In genomic region chr16:15093940-15094827, GRCh38 we compare ENCODE assay signal across 1 cellular context.
TF ChIP-seq lines count a peak whose summit lies in the region.
"Not testable (repeated sequence)": the region's sequence is repeated elsewhere in the genome, so short reads cannot be mapped to it uniquely, and the experiment has no call there.

TSS of gene RRN3 (minus strand) at chr16:15094272. CDS start at chr16:15094233, 39 bp downstream.

TF ChIP-seq in HepG2, 621 proteins besides CTCF, POLR2A, EP300 and RAD21 (continued from another document and continues in another):
- TF ChIP-seq ZBTB14 (CRISPR knock-in tag; IDR thresholded peaks at IDR 0.05) (peak; percentile 48; the same call in 1 of the 2 replicates), ZNF879 (CRISPR knock-in tag; IDR thresholded peaks at IDR 0.05) (0 out of 2 replicates have a peak, but pooled peaks have one; percentile 91), SIN3A (IDR thresholded peaks at IDR 0.05; ENCODE audit: borderline replicate concordance, low read depth, low read length) (peak; percentile 93; the same call in 1 of the 2 replicates), ZFP36L1 (CRISPR knock-in tag; IDR thresholded peaks at IDR 0.05) (peak; percentile 94), NCOA2 (CRISPR knock-in tag; IDR thresholded peaks at IDR 0.05) (peak; percentile 77), DR1 (CRISPR knock-in tag; IDR thresholded peaks at IDR 0.05) (peak; percentile 95), FOXJ3 (CRISPR knock-in tag; IDR thresholded peaks at IDR 0.05; ENCODE audit: borderline replicate concordance) (peak; percentile 58; the same call in 1 of the 2 replicates), LCORL (CRISPR knock-in tag; IDR thresholded peaks at IDR 0.05) (peak; percentile 66), REPIN1 (CRISPR knock-in tag; IDR thresholded peaks at IDR 0.05; ENCODE audit: borderline replicate concordance, low read depth) (peak; percentile 98), FOXA3 (CRISPR knock-in tag; IDR thresholded peaks at IDR 0.05) (peak; percentile 71), XBP1 (CRISPR knock-in tag; IDR thresholded peaks at IDR 0.05) (peak; percentile 89), SIX1 (CRISPR knock-in tag; IDR thresholded peaks at IDR 0.05; ENCODE audit: borderline replicate concordance) (0 out of 2 replicates have a peak, but pooled peaks have one; percentile 31), HCFC1 (IDR thresholded peaks at IDR 0.05; ENCODE audit: low read depth, low read length) (peak; percentile 61; the same call in 1 of the 2 replicates), PBX2 (CRISPR knock-in tag; IDR thresholded peaks at IDR 0.05) (0 out of 2 replicates have a peak, but pooled peaks have one; percentile 30), ATF7 (IDR thresholded peaks at IDR 0.05) (peak; percentile 27; the same call in 1 of the 2 replicates), ATF7 (CRISPR knock-in tag; IDR thresholded peaks at IDR 0.05) (peak; percentile 69; the same call in 1 of the 2 replicates), SP5 (CRISPR knock-in tag; IDR thresholded peaks at IDR 0.05; ENCODE audit: borderline replicate concordance, low read depth) (peak; percentile 43), NFATC3 (CRISPR knock-in tag; IDR thresholded peaks at IDR 0.05) (peak; percentile 60), SKIL (CRISPR knock-in tag; IDR thresholded peaks at IDR 0.05; ENCODE audit: borderline replicate concordance) (peak; percentile 59; the same call in 1 of the 2 replicates), THAP7 (CRISPR knock-in tag; IDR thresholded peaks at IDR 0.05) (peak; percentile 97), PRDM10 (CRISPR knock-in tag; IDR thresholded peaks at IDR 0.05; ENCODE audit: low read depth) (peak; percentile 82; the same call in 1 of the 2 replicates), FOXO4 (CRISPR knock-in tag; conservative IDR thresholded peaks at IDR 0.05) (0 out of 2 replicates have a peak, but pooled peaks have one; percentile 80), EEA1 (CRISPR knock-in tag; IDR thresholded peaks at IDR 0.05; ENCODE audit: borderline replicate concordance) (peak; percentile 82; the same call in 1 of the 2 replicates), GMEB2 (CRISPR knock-in tag; IDR thresholded peaks at IDR 0.05; ENCODE audit: low read depth) (peak; percentile 75), AGO1 (IDR thresholded peaks at IDR 0.05; ENCODE audit: low read depth, low read length, poor library complexity, severe bottlenecking) (peak; percentile 66), ZNF547 (CRISPR knock-in tag; IDR thresholded peaks at IDR 0.05) (peak; percentile 81), ZNF441 (CRISPR knock-in tag; IDR thresholded peaks at IDR 0.05; ENCODE audit: borderline replicate concordance) (peak; percentile 85), ZNF263 (CRISPR knock-in tag; IDR thresholded peaks at IDR 0.05) (peak; percentile 62; the same call in 1 of the 2 replicates), TSC22D2 (CRISPR knock-in tag; IDR thresholded peaks at IDR 0.05; ENCODE audit: borderline replicate concordance) (0 out of 2 replicates have a peak, but pooled peaks have one; percentile 81), ZNF557 (CRISPR knock-in tag; IDR thresholded peaks at IDR 0.05) (0 out of 2 replicates have a peak, but pooled peaks have one; percentile 43), ZXDC (CRISPR knock-in tag; IDR thresholded peaks at IDR 0.05) (0 out of 2 replicates have a peak, but pooled peaks have one; percentile 81), ZNF510 (CRISPR knock-in tag; IDR thresholded peaks at IDR 0.05; ENCODE audit: low read depth) (peak; percentile 86; the same call in 1 of the 2 replicates), ZNF772 (CRISPR knock-in tag; IDR thresholded peaks at IDR 0.05) (peak; percentile 92), ZNF160 (CRISPR knock-in tag; IDR thresholded peaks at IDR 0.05) (peak; percentile 96), RNF219 (CRISPR knock-in tag; IDR thresholded peaks at IDR 0.05) (0 out of 2 replicates have a peak, but pooled peaks have one; percentile 70), FOXO1 (CRISPR knock-in tag; IDR thresholded peaks at IDR 0.05) (peak; percentile 78; the same call in 1 of the 2 replicates), KDM3A (CRISPR knock-in tag; IDR thresholded peaks at IDR 0.05; ENCODE audit: low read depth) (peak; percentile 97), NR0B2 (CRISPR knock-in tag; IDR thresholded peaks at IDR 0.05) (peak; percentile 92)
- not testable (repeated sequence) for TF ChIP-seq LCORL (IDR thresholded peaks at IDR 0.05)
